28 cellular contexts compared by ENCODE assay signal in genomic region chrX:15221321-15221720, GRCh38. TPM values are rescaled to one million over a fixed set of nuclear protein-coding genes. Genes with fewer than 3 reads are reported as not detected.
"Had no signal": no experiment of that assay in that cellular context is flagged by ENCODE, and none has a peak within 500 bp of the region (broad histone marks: within the 10 kb centered on the region; RNA-seq: fewer than 3 reads in every experiment).

No MANE protein-coding gene starts in this region.

- H3K27me3 ChIP-seq: brain microvascular endothelial cell, cardiac muscle cell had no signal

- H3K27ac ChIP-seq: brain microvascular endothelial cell, cardiac muscle cell, SK-N-MC had no signal

- H3K36me3 ChIP-seq: brain microvascular endothelial cell, cardiac muscle cell had no signal

- DNase-seq: activated B cell treated with CpG ODN at 0.5 μM for 24 hours; activated CD4-positive, alpha-beta T cell treated with anti-CD3 and anti-CD28 coated beads for 1 hour; activated CD4-positive, alpha-beta T cell treated with anti-CD3 and anti-CD28 coated beads, Interleukin-2, amount 10 ng/mL, durations not matched to agents 24 days and 14 days; activated CD4-positive, alpha-beta T cell treated with anti-CD3 and anti-CD28 coated beads, Interleukin-2, amount 50 U/mL, for 48 hours; activated CD8-positive, alpha-beta memory T cell treated with anti-CD3 and anti-CD28 coated beads, Interleukin-2, amount 10 ng/mL, durations not matched to agents 7 days and 5 days; activated effector memory CD4-positive, alpha-beta T cell treated with Interleukin-2 at 50 U/mL for 16 hours; activated naive CD4-positive, alpha-beta T cell; activated naive CD8-positive, alpha-beta T cell treated with anti-CD3 and anti-CD28 coated beads, Interleukin-2, amount 50 U/mL, for 24 hours; activated T-cell treated with anti-CD3 and anti-CD28 coated beads, Interleukin-2, amount 50 U/mL, for 24 hours; amniotic stem cell; brain microvascular endothelial cell; cerebellar nuclear complex; Kasumi-1; KBM-7; NCI-H1048; NCI-H1930; NCI-H2107; NCI-H345; NCI-H510A; NCI-H69; NK-92 treated with Interleukin-12 subunit alpha and Interleukin-12 subunit beta, amount 100 ng/mL, for 24 hours; SHP77 treated with DMSO at 0.1 percent for 48 hours; T-cell; T-helper 2 cell; T1000 had no signal

- H3K4me3 ChIP-seq: cardiac muscle cell, SK-N-MC had no signal

- ATAC-seq: activated CD8-positive, alpha-beta memory T cell treated with anti-CD3 and anti-CD28 coated beads, Interleukin-2, amount 10 ng/mL, durations not matched to agents 7 days and 5 days; activated naive CD8-positive, alpha-beta T cell treated with anti-CD3 and anti-CD28 coated beads, Interleukin-2, amount 50 U/mL, for 24 hours; T-cell had no signal

RNA-seq across cellular contexts. Expression of gene ASB9, which starts 48.6 kb away (rescaled TPM):
- total RNA-seq: activated B cell treated with CpG ODN at 0.5 μM for 24 hours; activated T-helper 1 cell treated with anti-CD3 and anti-CD28 coated beads, Interleukin-12 subunit alpha, Interleukin-12 subunit beta, Interleukin-2, Interleukin-4 antibody, amounts not matched to agents 30 ng/mL and 10 ng/mL and 1 ng/mL, durations not matched to agents 14 hours and 24 hours and 36 hours had no signal
- polyA plus RNA-seq: cardiac muscle cell had no signal
